In the genomic region with DNA sequence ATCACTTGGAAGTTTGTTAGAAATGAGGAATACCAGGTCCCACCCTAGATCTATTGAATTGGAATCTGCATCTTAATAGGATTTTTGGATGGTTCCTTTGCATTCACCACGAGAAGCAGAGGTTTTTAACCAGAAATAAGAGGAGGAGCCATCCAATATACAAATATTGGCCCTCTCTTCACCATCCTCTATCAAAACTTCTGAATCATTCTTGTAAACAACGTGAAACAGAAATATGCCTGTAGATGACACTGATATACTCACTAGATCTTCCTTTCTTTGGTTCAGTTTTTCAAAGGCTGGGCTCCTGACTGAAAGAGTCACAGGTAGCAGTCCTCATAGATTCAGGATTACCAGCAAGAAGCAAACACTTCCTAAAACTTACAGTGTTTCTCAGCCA, we compare ENCODE assay signal across 9 cellular contexts. TPM values are rescaled to one million over a fixed set of nuclear protein-coding genes. Genes with fewer than 3 reads are reported as not detected.
"Had no signal": no experiment of that assay in that cellular context is flagged by ENCODE, and none has a peak within 500 bp of the region (broad histone marks: within the 10 kb centered on the region; RNA-seq: fewer than 3 reads in every experiment).

No MANE protein-coding gene starts in this region.

- FAIRE-seq: G401.6, GM12878, GM12891, GM12892, GM18507, GM19239 had no signal

- DNase-seq: GDM1, GF-D8 had no signal

- H3K4me3 ChIP-seq: GM12878 had no signal

- ATAC-seq: GM12878 had no signal

RNA-seq across cellular contexts. Expression of a gene that starts 39.5 kb away (rescaled TPM):
- total RNA-seq: G401, GM12878 had no signal
